21 cellular contexts compared by ENCODE assay signal in genomic region chr10:32017044-32017443, GRCh38. TPM values are rescaled to one million over a fixed set of nuclear protein-coding genes. Genes with fewer than 3 reads are reported as not detected.
DNase-seq lines count a peak whose midpoint lies in the region; ATAC-seq, FAIRE-seq and TF ChIP-seq lines count a peak whose summit lies in the region.
"Had no signal": no experiment of that assay in that cellular context is flagged by ENCODE, and none has a peak within 500 bp of the region (broad histone marks: within the 10 kb centered on the region; RNA-seq: fewer than 3 reads in every experiment).

No MANE protein-coding gene starts in this region.

- TF ChIP-seq CTCF in A549 (IDR thresholded peaks at IDR 0.05) = 0 out of 3 replicates have a peak, but pooled peaks have one; percentile 10
- 0 out of 2 replicates have a peak, but pooled peaks have one; percentile 10 for TF ChIP-seq CTCF in A673 (conservative IDR thresholded peaks at IDR 0.05; ENCODE audit: low read depth, low read length)
- no peak for TF ChIP-seq CTCF in endothelial cell (IDR thresholded peaks at IDR 0.05; ENCODE audit: unreplicated experiment)
- no peak for TF ChIP-seq CTCF in Peyer's patch (IDR thresholded peaks at IDR 0.05)

- intact Hi-C loops in A673 (cut with micrococcal nuclease; ENCODE audit: unreplicated experiment) = no loop called here

- no peak for FAIRE-seq in A549 (lab: Jason Lieb, UNC)
- FAIRE-seq in H54 (lab: Jason Lieb, UNC) = peak; percentile 61

- no peak for TF ChIP-seq EP300 in A549 (IDR thresholded peaks at IDR 0.05)

- no peak for ATAC-seq in A549
- no peak for ATAC-seq in HG02973 (IDR thresholded peaks at IDR 0.05; ENCODE audit: unreplicated experiment)

- POLR2A ChIA-PET in A549 (lab: Yijun Ruan, JAX) (no interaction called here), A673 (lab: Charles Lee; ENCODE audit: low non-redundant PET) (no interaction called here)

- H3K9me3 ChIP-seq in A549 (no peaks in the 10 kb centered on the region), A673 (ENCODE audit: low read depth, low read length, poor library complexity, severe bottlenecking) (no peaks in the 10 kb centered on the region), Peyer's patch (no peaks in the 10 kb centered on the region)

- DNase-seq in A549 (ENCODE audit: low read depth in 1 of 2, low spot score in 1 of 2) (no peak), A673 (ENCODE audit: low spot score) (no peak), H54 (ENCODE audit: insufficient read length, low spot score) (no peak), endothelial cell (ENCODE audit: low spot score) (no peak), Peyer's patch (no peak), hypothalamus (lab: John Stamatoyannopoulos, UW) (no peak)
- DNase-seq: AML-193, DMS79, H9, KBM-7, NCI-H1092 treated with DMSO at 0.1 percent for 48 hours, NCI-H146, NCI-H2029, NCI-H226, NCI-H510A treated with DMSO at 0.1 percent for 48 hours, NCI-H748 treated with DMSO at 0.1 percent for 48 hours, PC-9, SHP77 treated with DMSO at 0.1 percent for 48 hours had no signal

- H3K36me3 ChIP-seq in A673 (ENCODE audit: insufficient read depth, low read length, poor library complexity, severe bottlenecking) = peaks cover 99% of the 10 kb centered on the region
- peaks cover 0 to 100% (median 0%) of the 10 kb centered on the region in 3 donors for H3K36me3 ChIP-seq in Peyer's patch

- H3K27ac ChIP-seq in A549 = no peak overlapping the region
- no peak overlapping the region for H3K27ac ChIP-seq in A673 (ENCODE audit: low read depth, low read length, poor library complexity, severe bottlenecking)
- H3K27ac ChIP-seq in Peyer's patch = no peak overlapping the region
- H3K27ac ChIP-seq: PC-9, RWPE1 had no signal

- TF ChIP-seq RAD21 in A549 (conservative IDR thresholded peaks at IDR 0.05 in 1 of 2, IDR thresholded peaks at IDR 0.05 in 1 of 2) = no peak

- no peaks in the 10 kb centered on the region for H3K9me3 Mint-ChIP-seq in endothelial cell (ENCODE audit: unreplicated experiment)
- H3K9me3 Mint-ChIP-seq: CD14-positive monocyte, H9 had no signal

- CTCF ChIA-PET in A549 (lab: Yijun Ruan, JAX) = interaction anchor here (2.2 kb wide), 1 partner anchor 12 kb away, joined by 8 read pairs; no protein-coding TSS in a partner anchor
- CTCF ChIA-PET in A673 (lab: Charles Lee) = no interaction called here

- H3K27ac Mint-ChIP-seq in endothelial cell (ENCODE audit: unreplicated experiment) = no peak overlapping the region

- H3K4me2 ChIP-seq in A549 = no peak overlapping the region
- H3K4me2 ChIP-seq: PC-9 had no signal

- 93% methylated on average over 11 of the region's 11 CpGs for WGBS in A549 (ENCODE audit: missing lambda C conversion rate)

- H3K4me3 Mint-ChIP-seq in endothelial cell (ENCODE audit: unreplicated experiment) = peak overlapping the region; percentile 15
- H3K4me3 Mint-ChIP-seq: CD14-positive monocyte, H9 had no signal

- BruUV-seq in A673 (replicated peaks; lab: Mats Ljungman, UMichigan) = no TSS peak

- H3K4me3 ChIP-seq in A549 = no peak overlapping the region
- H3K4me3 ChIP-seq in A673 (ENCODE audit: low read depth, low read length, poor library complexity, severe bottlenecking) = no peak overlapping the region
- no peak overlapping the region for H3K4me3 ChIP-seq in Peyer's patch
- H3K4me3 ChIP-seq: PC-9 had no signal

- H3K4me1 ChIP-seq in A549 = no peaks in the 10 kb centered on the region
- no peaks in the 10 kb centered on the region for H3K4me1 ChIP-seq in A673 (ENCODE audit: insufficient read depth, low read length, poor library complexity, severe bottlenecking)
- H3K4me1 ChIP-seq in Peyer's patch = no peaks in the 10 kb centered on the region

- no peaks in the 10 kb centered on the region for H3K27me3 Mint-ChIP-seq in endothelial cell (ENCODE audit: unreplicated experiment)

- TF ChIP-seq POLR2A in A549 (IDR thresholded peaks at IDR 0.05; ENCODE audit: low read length) = no peak
- no peak for TF ChIP-seq POLR2A in H54 (IDR thresholded peaks at IDR 0.05; ENCODE audit: low read depth, low read length)
- TF ChIP-seq POLR2A in Peyer's patch (IDR thresholded peaks at IDR 0.05) = no peak

- H3K4me1 Mint-ChIP-seq in endothelial cell (ENCODE audit: unreplicated experiment) = no peaks in the 10 kb centered on the region
- H3K4me1 Mint-ChIP-seq: CD14-positive monocyte, H9 had no signal

- H3K36me3 Mint-ChIP-seq in endothelial cell (ENCODE audit: low read depth, unreplicated experiment) = peaks cover 46% of the 10 kb centered on the region

- H3K27me3 ChIP-seq in A673 (replicated peaks; ENCODE audit: insufficient read depth, low read depth, low read length, poor library complexity) (no peaks in the 10 kb centered on the region), Peyer's patch (no peaks in the 10 kb centered on the region)

TF ChIP-seq in A549, 52 proteins besides CTCF, POLR2A, EP300 and RAD21:
- TF ChIP-seq FOSB (CRISPR knock-in tag; IDR thresholded peaks at IDR 0.05) = no peak
- TF ChIP-seq SMC3 (IDR thresholded peaks at IDR 0.05) = 0 out of 3 replicates have a peak, but pooled peaks have one; percentile 9
- no peak for TF ChIP-seq RARB (CRISPR knock-in tag; IDR thresholded peaks at IDR 0.05)
- TF ChIP-seq, protein P1, sequence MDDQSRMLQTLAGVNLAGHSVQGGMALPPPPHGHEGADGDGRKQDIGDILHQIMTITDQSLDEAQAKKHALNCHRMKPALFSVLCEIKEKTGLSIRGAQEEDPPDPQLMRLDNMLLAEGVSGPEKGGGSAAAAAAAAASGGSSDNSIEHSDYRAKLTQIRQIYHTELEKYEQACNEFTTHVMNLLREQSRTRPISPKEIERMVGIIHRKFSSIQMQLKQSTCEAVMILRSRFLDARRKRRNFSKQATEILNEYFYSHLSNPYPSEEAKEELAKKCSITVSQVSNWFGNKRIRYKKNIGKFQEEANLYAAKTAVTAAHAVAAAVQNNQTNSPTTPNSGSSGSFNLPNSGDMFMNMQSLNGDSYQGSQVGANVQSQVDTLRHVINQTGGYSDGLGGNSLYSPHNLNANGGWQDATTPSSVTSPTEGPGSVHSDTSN (IDR thresholded peaks at IDR 0.05) = no peak
- TF ChIP-seq RFX5 (IDR thresholded peaks at IDR 0.05) = no peak
TF ChIP-seq in A549: peak in this region for 1.

RNA-seq across cellular contexts. Expression of gene KIF5B, which starts 39.2 kb away (rescaled TPM):
- polyA plus RNA-seq in A549 (2011; rRNA removed) (89.6 and 124 TPM in 2 replicates), A549 (2017; fragmentation: RNase III; extraction: RNeasy Plus Mini Kit Qiagen cat#74134 plus additional on column Dnase treatment) (78.9 to 84.6 TPM (median 81.9 TPM) in 3 replicates)
- 16.9 and 17.1 TPM in 2 replicates for polyA plus RNA-seq in A549 (2012; cell fraction: cytosol; rRNA removed)
- polyA plus RNA-seq in A549 (2012; cell fraction: nucleus; rRNA removed) = 13.4 and 14.5 TPM in 2 replicates
- polyA minus RNA-seq in A549 (2011; rRNA and poly(A)+ RNA removed) = 41.6 and 42.2 TPM in 2 replicates
- total RNA-seq in A673 (2021) (135 and 148 TPM in 2 replicates), endothelial cell (ENCODE audit: unreplicated experiment) (102 TPM), Peyer's patch (100 to 1,000 TPM in 1 of 4 donors, 10 to 100 TPM in 3; 69.1 to 124 (median 83.9) TPM)

Comparison
In these comparisons a context has a peak if more than half of its experiments do, and no peak if none do; other contexts are left out.
1. CTCF ChIP-seq: peak in A549 (single experiment) and A673 (single experiment); none in endothelial cell (single experiment) and Peyer's patch (0 of 6).